8 cellular contexts compared by ENCODE assay signal in the genomic region with DNA sequence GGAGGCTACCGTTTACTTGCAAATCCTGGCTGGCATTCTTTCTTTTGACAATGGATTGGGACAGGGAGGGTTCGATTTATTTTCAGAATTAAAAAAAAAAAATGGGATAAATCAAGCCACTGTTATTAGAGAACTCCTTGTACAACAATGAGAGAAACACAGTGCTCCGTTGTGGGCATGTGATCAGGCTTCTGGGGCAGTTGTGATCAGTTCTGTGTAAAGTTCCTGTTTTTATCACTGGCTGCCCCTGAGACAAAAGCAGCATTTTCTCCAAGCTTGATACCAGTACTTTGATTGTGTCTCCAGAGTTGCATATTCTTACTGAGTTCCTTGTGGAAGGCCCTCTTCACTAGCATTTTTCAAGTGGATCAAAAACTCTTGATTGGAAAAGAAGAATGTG. TPM values are rescaled to one million over a fixed set of nuclear protein-coding genes. Genes with fewer than 3 reads are reported as not detected.
DNase-seq lines count a peak whose midpoint lies in the region; ATAC-seq and TF ChIP-seq lines count a peak whose summit lies in the region.

No MANE protein-coding gene starts in this region.

- H3F3A ChIP-seq in OCI-LY1 (ENCODE audit: insufficient read depth, low read length), result no peaks in the 10 kb centered on the region

- TF ChIP-seq CTCF in GM12875 (IDR thresholded peaks at IDR 0.05; ENCODE audit: borderline replicate concordance, insufficient read depth, low read depth, low read length) (no peak), OCI-LY1 (IDR thresholded peaks at IDR 0.05; ENCODE audit: low read length) (no peak), tibial artery (IDR thresholded peaks at IDR 0.05) (no peak)

- H3K4me3 ChIP-seq in GM12875 (ENCODE audit: low read depth, low read length) (peak overlapping the region; percentile 94), OCI-LY1 (ENCODE audit: low read depth, low read length, poor library complexity, severe bottlenecking) (peak overlapping the region; percentile 84), tibial artery (peak overlapping the region; percentile 85 to 94)

- H3K4me2 ChIP-seq in OCI-LY1 (ENCODE audit: low read length), result peak overlapping the region; percentile 64

- H3K9me3 ChIP-seq in OCI-LY1 (ENCODE audit: low read length) (no peaks in the 10 kb centered on the region), tibial artery (no peaks in the 10 kb centered on the region)

- no peak overlapping the region for H2AFZ ChIP-seq in OCI-LY1 (ENCODE audit: low read length)

- H3K79me2 ChIP-seq in OCI-LY1 (ENCODE audit: insufficient read depth, low read length), result no peaks in the 10 kb centered on the region

- intact Hi-C loops in dendritic cell treated with granulocyte-macrophage colony-stimulating factor and Interleukin-4, amounts not matched to agents 40 ng/mL and 50 ng/mL, for 4 days (cut with micrococcal nuclease), result loop anchor here (1.0 to 5.0 kb wide), 3 partner anchors 36 to 132 kb away; no protein-coding TSS in a partner anchor
- intact Hi-C loops in tibial artery (cut with DNase I; ENCODE audit: low total_unique reads), result no loop called here

- H3K4me1 ChIP-seq in OCI-LY1 (ENCODE audit: insufficient read depth, low read length, severe bottlenecking), result peaks cover 19% of the 10 kb centered on the region
- H3K4me1 ChIP-seq in tibial artery, result peaks cover 0 to 42% (median 25%) of the 10 kb centered on the region in 4 donors

- no peak for ATAC-seq in HG03432 (IDR thresholded peaks at IDR 0.05; ENCODE audit: unreplicated experiment)

- no peaks in the 10 kb centered on the region for H4K20me1 ChIP-seq in OCI-LY1 (ENCODE audit: insufficient read depth, low read length)

- H3K36me3 ChIP-seq in OCI-LY1 (ENCODE audit: insufficient read depth, low read length) (no peaks in the 10 kb centered on the region), tibial artery (no peaks in the 10 kb centered on the region)

- H3K27ac ChIP-seq in OCI-LY1 (ENCODE audit: low read depth, low read length, poor library complexity, severe bottlenecking) (no peak overlapping the region), tibial artery (peak overlapping the region; percentile 92 to 98)

- H3K9me2 ChIP-seq in OCI-LY1 (ENCODE audit: low read depth, low read length), result no peaks in the 10 kb centered on the region

- H3K9me3 Mint-ChIP-seq in dendritic cell treated with granulocyte-macrophage colony-stimulating factor and Interleukin-4, amounts not matched to agents 40 ng/mL and 50 ng/mL, for 4 days, result no peaks in the 10 kb centered on the region

- H3K27me3 Mint-ChIP-seq in dendritic cell treated with granulocyte-macrophage colony-stimulating factor and Interleukin-4, amounts not matched to agents 40 ng/mL and 50 ng/mL, for 4 days, result no peaks in the 10 kb centered on the region

- H3K9ac ChIP-seq in OCI-LY1 (ENCODE audit: low read length), result peak overlapping the region; percentile 87

- DNase-seq in lung microvascular endothelial cell (ENCODE audit: low read depth in 2 of 2), result peak; percentile 33 to 54
- peak in 1 of 2 donors; percentile 58 for DNase-seq in tibial artery
- DNase-seq in stimulated activated CD4-positive, alpha-beta T cell treated with anti-CD3 and anti-CD28 coated beads, Interleukin-1b, Interleukin-23, amount 100 ng/mL, for 48 hours, result no peak
- no peak for DNase-seq in activated CD8-positive, alpha-beta memory T cell treated with anti-CD3 and anti-CD28 coated beads, Interleukin-2, amount 50 U/mL, for 4 hours

- no peaks in the 10 kb centered on the region for H3K27me3 ChIP-seq in OCI-LY1 (ENCODE audit: insufficient read depth, low read length)
- H3K27me3 ChIP-seq in tibial artery, result no peaks in the 10 kb centered on the region

- H3K4me3 Mint-ChIP-seq in dendritic cell treated with granulocyte-macrophage colony-stimulating factor and Interleukin-4, amounts not matched to agents 40 ng/mL and 50 ng/mL, for 4 days, result peak overlapping the region; percentile 94

- peaks cover 33% of the 10 kb centered on the region for H3K4me1 Mint-ChIP-seq in dendritic cell treated with granulocyte-macrophage colony-stimulating factor and Interleukin-4, amounts not matched to agents 40 ng/mL and 50 ng/mL, for 4 days (ENCODE audit: low read depth)

- peaks cover 40% of the 10 kb centered on the region for H3K36me3 Mint-ChIP-seq in dendritic cell treated with granulocyte-macrophage colony-stimulating factor and Interleukin-4, amounts not matched to agents 40 ng/mL and 50 ng/mL, for 4 days (ENCODE audit: low read depth)

- peak overlapping the region; percentile 95 for H3K27ac Mint-ChIP-seq in dendritic cell treated with granulocyte-macrophage colony-stimulating factor and Interleukin-4, amounts not matched to agents 40 ng/mL and 50 ng/mL, for 4 days

RNA-seq across cellular contexts. Expression of a gene that starts 1.2 kb away (rescaled TPM):
- 22.6 and 22.7 TPM in 2 replicates for total RNA-seq in lung microvascular endothelial cell

Comparison
In these comparisons a context has a peak if more than half of its experiments do, and no peak if none do; other contexts are left out.
1. DNase-seq: peak in lung microvascular endothelial cell (2 of 2); none in stimulated activated CD4-positive, alpha-beta T cell treated with anti-CD3 and anti-CD28 coated beads, Interleukin-1b, Interleukin-23, amount 100 ng/mL, for 48 hours (single experiment) and activated CD8-positive, alpha-beta memory T cell treated with anti-CD3 and anti-CD28 coated beads, Interleukin-2, amount 50 U/mL, for 4 hours (single experiment).
2. Peak in every context shown above with its lines, with median percentiles within 50 percentile points of each other: H3K4me3 ChIP-seq.